ENCODE assay signal across 8 cellular contexts in genomic region chr4:9898596-9899345, GRCh38.
DNase-seq lines count a peak whose midpoint lies in the region; ATAC-seq, FAIRE-seq and TF ChIP-seq lines count a peak whose summit lies in the region.

No MANE protein-coding gene starts in this region.

- no peaks in the 10 kb centered on the region for H3K36me3 ChIP-seq in HCT116 (ENCODE audit: control insufficient read depth in 1 of 2, insufficient read depth in 2 of 2, low read length in 2 of 2)
- H3K36me3 ChIP-seq in body of pancreas (replicated peaks in 1 of 2; ENCODE audit: insufficient read depth in 1 of 2, low read depth in 2 of 2), result no peaks in the 10 kb centered on the region
- H3K36me3 ChIP-seq in kidney (ENCODE audit: control insufficient read depth in 1 of 2, insufficient read depth in 2 of 2, low read length in 2 of 2), result peaks cover 0 to 3% of the 10 kb centered on the region in 2 donors
- no peaks in the 10 kb centered on the region for H3K36me3 ChIP-seq in uterus

- H3K4me3 ChIP-seq in HCT116 (replicated peaks in 1 of 2; ENCODE audit: low read depth in 1 of 2, low read length in 2 of 2) (no peak overlapping the region), body of pancreas (no peak overlapping the region), kidney (ENCODE audit: low read length in 2 of 2) (no peak overlapping the region), uterus (no peak overlapping the region)

- TF ChIP-seq CTCF in HCT116 (IDR thresholded peaks at IDR 0.05 in 2 of 3, conservative IDR thresholded peaks at IDR 0.05 in 1 of 3; ENCODE audit: borderline replicate concordance in 1 of 3, insufficient read depth in 1 of 3, low read depth in 2 of 3, low read length in 2 of 3) (peak; percentile 48 to 72 (median 50)), body of pancreas (IDR thresholded peaks at IDR 0.05) (peak in 1 of 7 experiments; percentile 5), kidney (IDR thresholded peaks at IDR 0.05; ENCODE audit: borderline replicate concordance, extremely low read depth, insufficient read depth) (peak; percentile 42), uterus (IDR thresholded peaks at IDR 0.05) (no peak)

- H3K79me2 ChIP-seq in HCT116 (ENCODE audit: insufficient read depth, low read length), result no peaks in the 10 kb centered on the region

- FAIRE-seq in kidney (lab: Jason Lieb, UNC) (no peak), H54 (lab: Jason Lieb, UNC) (no peak)

- CTCF ChIA-PET in HCT116 (lab: Charles Lee), result interaction anchor here (1.0 to 3.0 kb wide), 4 partner anchors 116 to 195 kb away, joined by 3 to 17 read pairs (median 6); no protein-coding TSS in a partner anchor

- RAD21 ChIA-PET in HCT116 (lab: Charles Lee; ENCODE audit: low non-redundant PET in 1 of 2, low total read pairs in 2 of 2, uncharacterized antibody in 2 of 2, unreplicated experiment in 2 of 2), result no interaction called here

- H3K9ac ChIP-seq in HCT116 (ENCODE audit: low read length) (no peak overlapping the region), kidney (ENCODE audit: low read length in 2 of 2) (no peak overlapping the region)

- ATAC-seq in HCT116 (peak; percentile 98), body of pancreas (no peak), HG03378 (IDR thresholded peaks at IDR 0.05; ENCODE audit: unreplicated experiment) (no peak)

- H3K27me3 ChIP-seq in HCT116 (ENCODE audit: insufficient read depth, low read length) (no peaks in the 10 kb centered on the region), body of pancreas (no peaks in the 10 kb centered on the region), uterus (no peaks in the 10 kb centered on the region)

- WGBS in body of pancreas, 2 donors, result 43 to 50% methylated on average over 10 of the region's 10 CpGs

- DNase-seq in AG08395 (ENCODE audit: low spot score) (peak; percentile 14), HCT116 (ENCODE audit: low read depth, low spot score) (peak; percentile 35), body of pancreas (peak in 3 of 4 donors; percentile 7 to 16 (median 10)), kidney (no peak), H54 (ENCODE audit: insufficient read length, low spot score) (no peak), uterus (no peak)
- no peak for DNase-seq in stimulated activated CD4-positive, alpha-beta T cell treated with anti-CD3 and anti-CD28 coated beads, Interleukin-12 subunit alpha, Interleukin-12 subunit beta, amount 100 ng/mL, for 4 hours

- no TSS peak for BruUV-seq in HCT116 (replicated peaks; lab: Mats Ljungman, UMichigan)

- H3K27ac ChIP-seq in HCT116 (ENCODE audit: low read depth, low read length) (no peak overlapping the region), body of pancreas (no peak overlapping the region), kidney (ENCODE audit: low read depth in 2 of 2, low read length in 2 of 2) (no peak overlapping the region), uterus (no peak overlapping the region)

- POLR2A ChIA-PET in HCT116 (lab: Charles Lee), result no interaction called here

- TF ChIP-seq POLR2A in HCT116 (IDR thresholded peaks at IDR 0.05; ENCODE audit: borderline replicate concordance, extremely low read depth, insufficient read depth, insufficient read length) (no peak), body of pancreas (IDR thresholded peaks at IDR 0.05) (no peak), H54 (IDR thresholded peaks at IDR 0.05; ENCODE audit: low read depth, low read length) (no peak), uterus (IDR thresholded peaks at IDR 0.05) (no peak)

- intact Hi-C loops in HCT116 (cut with micrococcal nuclease) (loop anchor here (1.0 to 10.0 kb wide), 2 partner anchors 133 to 194 kb away; no protein-coding TSS in a partner anchor), body of pancreas (cut with DNase I) (no loop called here), kidney (cut with DNase I) (no loop called here), uterus (cut with DNase I; ENCODE audit: low total_unique reads) (no loop called here)

- H3K9me2 ChIP-seq in HCT116 (ENCODE audit: insufficient read depth), result no peaks in the 10 kb centered on the region

- TF ChIP-seq RAD21 in HCT116 (IDR thresholded peaks at IDR 0.05; ENCODE audit: low read depth), result peak; percentile 72

- H3K4me2 ChIP-seq in HCT116 (ENCODE audit: low read length), result no peak overlapping the region

- no peaks in the 10 kb centered on the region for H4K20me1 ChIP-seq in HCT116 (ENCODE audit: insufficient read depth)

- H3K9me3 ChIP-seq in HCT116 (ENCODE audit: control insufficient read depth in 1 of 2, insufficient read depth in 1 of 2, low read depth in 1 of 2, low read length in 2 of 2) (no peaks in the 10 kb centered on the region), body of pancreas (no peaks in the 10 kb centered on the region), kidney (ENCODE audit: control insufficient read depth in 1 of 2, low read length in 2 of 2) (no peaks in the 10 kb centered on the region), uterus (no peaks in the 10 kb centered on the region)

- H3K4me1 ChIP-seq in HCT116 (ENCODE audit: control insufficient read depth in 1 of 2, insufficient read depth in 2 of 2, low read length in 2 of 2) (no peaks in the 10 kb centered on the region), body of pancreas (no peaks in the 10 kb centered on the region), kidney (ENCODE audit: control insufficient read depth in 1 of 2, insufficient read depth in 1 of 2, low read depth in 1 of 2, low read length in 2 of 2) (no peaks in the 10 kb centered on the region), uterus (no peaks in the 10 kb centered on the region)

- no peak overlapping the region for H2AFZ ChIP-seq in HCT116 (ENCODE audit: low read depth, low read length, poor library complexity, severe bottlenecking)

TF ChIP-seq in HCT116, 20 proteins besides CTCF, POLR2A, EP300 and RAD21:
- TF ChIP-seq SIN3A (IDR thresholded peaks at IDR 0.05; ENCODE audit: low read depth) (no peak), ZBTB33 (IDR thresholded peaks at IDR 0.05; ENCODE audit: extremely low read depth, insufficient replicate concordance, low read length) (no peak), YY1 (IDR thresholded peaks at IDR 0.05; ENCODE audit: extremely low read depth, insufficient replicate concordance, low read depth, low read length) (no peak), EZH2 (IDR thresholded peaks at IDR 0.05) (no peak), ELF1 (IDR thresholded peaks at IDR 0.05; ENCODE audit: borderline replicate concordance, low read depth) (no peak), ATF3 (IDR thresholded peaks at IDR 0.05) (no peak), EGR1 (IDR thresholded peaks at IDR 0.05; ENCODE audit: low read depth) (no peak), EZH2phosphoT487 (IDR thresholded peaks at IDR 0.05; ENCODE audit: borderline replicate concordance) (no peak), ZNF274 (IDR thresholded peaks at IDR 0.05; ENCODE audit: low read depth, low read length) (no peak), REST (IDR thresholded peaks at IDR 0.05; ENCODE audit: low read depth) (no peak), JUND (IDR thresholded peaks at IDR 0.05) (no peak), FOSL1 (IDR thresholded peaks at IDR 0.05; ENCODE audit: low read depth) (no peak), MAX (IDR thresholded peaks at IDR 0.05) (no peak)

Comparison
In these comparisons a context has a peak if more than half of its experiments do, and no peak if none do; other contexts are left out.
1. DNase-seq: peak in AG08395 (single experiment), HCT116 (single experiment) and body of pancreas (3 of 4); none in kidney (single experiment), stimulated activated CD4-positive, alpha-beta T cell treated with anti-CD3 and anti-CD28 coated beads, Interleukin-12 subunit alpha, Interleukin-12 subunit beta, amount 100 ng/mL, for 4 hours (single experiment), H54 (single experiment) and uterus (0 of 2).
2. CTCF ChIP-seq: peak in HCT116 (3 of 3) and kidney (single experiment); none in uterus (0 of 4).